In the genomic region with DNA sequence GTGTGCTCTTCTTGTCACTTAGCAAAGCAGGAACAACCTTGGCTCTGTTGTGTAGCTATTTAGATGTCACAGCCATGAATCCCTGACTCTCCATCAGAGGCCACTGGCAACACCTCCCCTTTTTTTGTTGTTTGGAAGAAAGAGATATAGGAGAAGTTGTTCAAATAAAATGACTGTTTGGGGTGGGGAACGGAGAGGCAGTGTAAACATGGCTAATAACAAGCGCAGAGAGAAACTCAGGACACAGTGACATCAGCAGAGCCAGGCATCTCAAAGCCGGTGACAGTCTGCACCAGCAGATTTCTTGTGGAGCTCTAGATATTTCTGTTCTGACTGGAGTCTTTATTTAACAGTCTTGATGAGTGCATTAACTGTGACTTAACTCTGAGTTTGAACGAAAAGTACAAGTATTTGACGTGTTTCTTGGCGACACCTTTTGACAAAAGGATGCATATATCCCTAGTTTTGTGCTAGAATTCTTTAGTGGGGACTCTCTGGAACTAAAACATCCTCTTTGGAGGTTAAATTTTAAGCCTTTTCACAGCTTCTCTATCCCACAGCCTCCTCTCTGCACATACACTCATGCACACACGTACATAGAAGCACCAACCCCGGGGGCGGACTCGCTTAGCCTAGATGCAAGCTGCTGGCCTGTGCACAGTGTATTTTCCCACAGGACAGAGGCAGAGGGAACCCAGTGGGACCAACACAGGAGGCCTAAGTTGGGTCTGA, we compare ENCODE assay signal across 1 cellular context.
TF ChIP-seq lines count a peak whose summit lies in the region.

No MANE protein-coding gene starts in this region.

TF ChIP-seq in HepG2, 621 proteins besides CTCF, POLR2A, EP300 and RAD21 (continued from another document and continues in another):
- TF ChIP-seq RAD51 (IDR thresholded peaks at IDR 0.05; ENCODE audit: borderline replicate concordance) (no peak), HIC2 (CRISPR knock-in tag; IDR thresholded peaks at IDR 0.05; ENCODE audit: low read depth) (no peak), ATRX (CRISPR knock-in tag; IDR thresholded peaks at IDR 0.05; ENCODE audit: borderline replicate concordance) (no peak), KAT2B (IDR thresholded peaks at IDR 0.05; ENCODE audit: borderline replicate concordance, low read depth, low read length) (no peak), CC2D1A (CRISPR knock-in tag; IDR thresholded peaks at IDR 0.05) (no peak), FOXK1 (CRISPR knock-in tag; IDR thresholded peaks at IDR 0.05; ENCODE audit: borderline replicate concordance, low read depth) (peak; percentile 76; the same call in 1 of the 2 replicates), ATF7-NPFF (CRISPR knock-in tag; IDR thresholded peaks at IDR 0.05; ENCODE audit: low read depth) (no peak), ZNF331 (CRISPR knock-in tag; IDR thresholded peaks at IDR 0.05) (no peak; the same call in 1 of the 2 replicates), FOXP1 (IDR thresholded peaks at IDR 0.05) (no peak), FOXP1 (CRISPR knock-in tag; IDR thresholded peaks at IDR 0.05) (peak; percentile 91), ZNF34 (CRISPR knock-in tag; IDR thresholded peaks at IDR 0.05; ENCODE audit: borderline replicate concordance) (no peak), ZFP37 (CRISPR knock-in tag; IDR thresholded peaks at IDR 0.05; ENCODE audit: borderline replicate concordance) (no peak), DRAP1 (CRISPR knock-in tag; IDR thresholded peaks at IDR 0.05) (peak; percentile 31; the same call in 1 of the 2 replicates), ZMYM3 (CRISPR knock-in tag; IDR thresholded peaks at IDR 0.05) (no peak), ZFP62 (CRISPR knock-in tag; IDR thresholded peaks at IDR 0.05) (no peak), IKZF4 (CRISPR knock-in tag; IDR thresholded peaks at IDR 0.05; ENCODE audit: borderline replicate concordance, low read depth, not compliant biosample characterization) (no peak), SSRP1 (CRISPR knock-in tag; IDR thresholded peaks at IDR 0.05) (no peak), ZBTB1 (CRISPR knock-in tag; IDR thresholded peaks at IDR 0.05; ENCODE audit: borderline replicate concordance) (no peak), MLLT10 (CRISPR knock-in tag; IDR thresholded peaks at IDR 0.05) (no peak), JUND (CRISPR knock-in tag; IDR thresholded peaks at IDR 0.05) (no peak), SPEN (CRISPR knock-in tag; IDR thresholded peaks at IDR 0.05; ENCODE audit: low read depth) (no peak), ZNF205 (CRISPR knock-in tag; IDR thresholded peaks at IDR 0.05) (no peak), ZNF703 (CRISPR knock-in tag; IDR thresholded peaks at IDR 0.05; ENCODE audit: borderline replicate concordance) (no peak), ATAD3A (CRISPR knock-in tag; IDR thresholded peaks at IDR 0.05) (no peak), TCF12 (IDR thresholded peaks at IDR 0.05) (no peak), TCF12 (CRISPR knock-in tag; IDR thresholded peaks at IDR 0.05) (no peak), MYNN (CRISPR knock-in tag; IDR thresholded peaks at IDR 0.05; ENCODE audit: low read depth) (no peak), GATA4 (IDR thresholded peaks at IDR 0.05; ENCODE audit: borderline replicate concordance, low read depth) (0 out of 2 replicates have a peak, but pooled peaks have one; percentile 27), HOXD1 (CRISPR knock-in tag; IDR thresholded peaks at IDR 0.05) (no peak), ZNF160 (CRISPR knock-in tag; IDR thresholded peaks at IDR 0.05) (no peak), KLF12 (CRISPR knock-in tag; IDR thresholded peaks at IDR 0.05; ENCODE audit: borderline replicate concordance) (0 out of 2 replicates have a peak, but pooled peaks have one; percentile 45), NR2F6 (IDR thresholded peaks at IDR 0.05) (peak; percentile 48; the same call in 1 of the 2 replicates), NR2F6 (CRISPR knock-in tag; IDR thresholded peaks at IDR 0.05) (no peak), SMAD3 (CRISPR knock-in tag; IDR thresholded peaks at IDR 0.05) (0 out of 2 replicates have a peak, but pooled peaks have one; percentile 22), GABPB1 (CRISPR knock-in tag; IDR thresholded peaks at IDR 0.05) (no peak), ZNF768 (CRISPR knock-in tag; IDR thresholded peaks at IDR 0.05) (no peak), TRIM24 (CRISPR knock-in tag; IDR thresholded peaks at IDR 0.05) (no peak), ZBTB2 (CRISPR knock-in tag; IDR thresholded peaks at IDR 0.05; ENCODE audit: low read depth) (no peak), NR2F1 (CRISPR knock-in tag; IDR thresholded peaks at IDR 0.05) (peak in 1 of 2 experiments; percentile 24; a peak in 1 of 4 replicates), ZNF83 (CRISPR knock-in tag; IDR thresholded peaks at IDR 0.05; ENCODE audit: borderline replicate concordance) (no peak), ZNF839 (CRISPR knock-in tag; IDR thresholded peaks at IDR 0.05; ENCODE audit: borderline replicate concordance) (no peak), MXI1 (IDR thresholded peaks at IDR 0.05; ENCODE audit: borderline replicate concordance, low read depth, low read length) (peak; percentile 9; the same call in 1 of the 3 replicates), YEATS2 (CRISPR knock-in tag; IDR thresholded peaks at IDR 0.05; ENCODE audit: borderline replicate concordance) (no peak), MZF1 (CRISPR knock-in tag; IDR thresholded peaks at IDR 0.05; ENCODE audit: borderline replicate concordance) (no peak), ZBTB44 (CRISPR knock-in tag; IDR thresholded peaks at IDR 0.05) (no peak)
- TF ChIP-seq, protein P1, sequence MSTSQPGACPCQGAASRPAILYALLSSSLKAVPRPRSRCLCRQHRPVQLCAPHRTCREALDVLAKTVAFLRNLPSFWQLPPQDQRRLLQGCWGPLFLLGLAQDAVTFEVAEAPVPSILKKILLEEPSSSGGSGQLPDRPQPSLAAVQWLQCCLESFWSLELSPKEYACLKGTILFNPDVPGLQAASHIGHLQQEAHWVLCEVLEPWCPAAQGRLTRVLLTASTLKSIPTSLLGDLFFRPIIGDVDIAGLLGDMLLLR (CRISPR knock-in tag; IDR thresholded peaks at IDR 0.05): no peak
- TF ChIP-seq, protein P2, sequence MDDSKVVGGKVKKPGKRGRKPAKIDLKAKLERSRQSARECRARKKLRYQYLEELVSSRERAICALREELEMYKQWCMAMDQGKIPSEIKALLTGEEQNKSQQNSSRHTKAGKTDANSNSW (CRISPR knock-in tag; IDR thresholded peaks at IDR 0.05; ENCODE audit: borderline replicate concordance): no peak
- TF ChIP-seq, protein P3, sequence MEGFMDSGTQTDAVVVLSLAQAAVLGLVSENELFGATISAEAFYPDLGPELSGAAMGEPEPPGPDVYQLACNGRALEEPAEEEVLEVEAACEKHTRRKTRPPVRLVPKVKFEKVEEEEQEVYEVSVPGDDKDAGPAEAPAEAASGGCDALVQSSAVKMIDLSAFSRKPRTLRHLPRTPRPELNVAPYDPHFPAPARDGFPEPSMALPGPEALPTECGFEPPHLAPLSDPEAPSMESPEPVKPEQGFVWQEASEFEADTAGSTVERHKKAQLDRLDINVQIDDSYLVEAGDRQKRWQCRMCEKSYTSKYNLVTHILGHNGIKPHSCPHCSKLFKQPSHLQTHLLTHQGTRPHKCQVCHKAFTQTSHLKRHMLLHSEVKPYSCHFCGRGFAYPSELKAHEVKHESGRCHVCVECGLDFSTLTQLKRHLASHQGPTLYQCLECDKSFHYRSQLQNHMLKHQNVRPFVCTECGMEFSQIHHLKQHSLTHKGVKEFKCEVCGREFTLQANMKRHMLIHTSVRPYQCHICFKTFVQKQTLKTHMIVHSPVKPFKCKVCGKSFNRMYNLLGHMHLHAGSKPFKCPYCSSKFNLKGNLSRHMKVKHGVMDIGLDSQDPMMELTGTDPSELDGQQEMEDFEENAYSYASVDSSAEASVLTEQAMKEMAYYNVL (CRISPR knock-in tag; IDR thresholded peaks at IDR 0.05; ENCODE audit: borderline replicate concordance): no peak
- TF ChIP-seq, protein P4, sequence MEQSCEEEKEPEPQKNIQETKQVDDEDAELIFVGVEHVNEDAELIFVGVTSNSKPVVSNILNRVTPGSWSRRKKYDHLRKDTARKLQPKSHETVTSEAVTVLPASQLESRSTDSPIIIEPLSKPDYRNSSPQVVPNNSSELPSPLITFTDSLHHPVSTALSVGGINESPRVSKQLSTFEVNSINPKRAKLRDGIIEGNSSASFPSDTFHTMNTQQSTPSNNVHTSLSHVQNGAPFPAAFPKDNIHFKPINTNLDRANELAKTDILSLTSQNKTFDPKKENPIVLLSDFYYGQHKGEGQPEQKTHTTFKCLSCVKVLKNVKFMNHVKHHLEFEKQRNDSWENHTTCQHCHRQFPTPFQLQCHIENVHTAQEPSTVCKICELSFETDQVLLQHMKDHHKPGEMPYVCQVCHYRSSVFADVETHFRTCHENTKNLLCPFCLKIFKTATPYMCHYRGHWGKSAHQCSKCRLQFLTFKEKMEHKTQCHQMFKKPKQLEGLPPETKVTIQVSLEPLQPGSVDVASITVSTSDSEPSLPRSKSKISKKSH (CRISPR knock-in tag; IDR thresholded peaks at IDR 0.05; ENCODE audit: borderline replicate concordance): no peak
- TF ChIP-seq, protein P5, sequence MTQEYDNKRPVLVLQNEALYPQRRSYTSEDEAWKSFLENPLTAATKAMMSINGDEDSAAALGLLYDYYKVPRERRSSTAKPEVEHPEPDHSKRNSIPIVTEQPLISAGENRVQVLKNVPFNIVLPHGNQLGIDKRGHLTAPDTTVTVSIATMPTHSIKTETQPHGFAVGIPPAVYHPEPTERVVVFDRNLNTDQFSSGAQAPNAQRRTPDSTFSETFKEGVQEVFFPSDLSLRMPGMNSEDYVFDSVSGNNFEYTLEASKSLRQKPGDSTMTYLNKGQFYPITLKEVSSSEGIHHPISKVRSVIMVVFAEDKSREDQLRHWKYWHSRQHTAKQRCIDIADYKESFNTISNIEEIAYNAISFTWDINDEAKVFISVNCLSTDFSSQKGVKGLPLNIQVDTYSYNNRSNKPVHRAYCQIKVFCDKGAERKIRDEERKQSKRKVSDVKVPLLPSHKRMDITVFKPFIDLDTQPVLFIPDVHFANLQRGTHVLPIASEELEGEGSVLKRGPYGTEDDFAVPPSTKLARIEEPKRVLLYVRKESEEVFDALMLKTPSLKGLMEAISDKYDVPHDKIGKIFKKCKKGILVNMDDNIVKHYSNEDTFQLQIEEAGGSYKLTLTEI (CRISPR knock-in tag; conservative IDR thresholded peaks at IDR 0.05): no peak
- TF ChIP-seq, protein P6, sequence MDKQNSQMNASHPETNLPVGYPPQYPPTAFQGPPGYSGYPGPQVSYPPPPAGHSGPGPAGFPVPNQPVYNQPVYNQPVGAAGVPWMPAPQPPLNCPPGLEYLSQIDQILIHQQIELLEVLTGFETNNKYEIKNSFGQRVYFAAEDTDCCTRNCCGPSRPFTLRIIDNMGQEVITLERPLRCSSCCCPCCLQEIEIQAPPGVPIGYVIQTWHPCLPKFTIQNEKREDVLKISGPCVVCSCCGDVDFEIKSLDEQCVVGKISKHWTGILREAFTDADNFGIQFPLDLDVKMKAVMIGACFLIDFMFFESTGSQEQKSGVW (CRISPR knock-in tag; IDR thresholded peaks at IDR 0.05; ENCODE audit: borderline replicate concordance): no peak
- TF ChIP-seq, protein P7, sequence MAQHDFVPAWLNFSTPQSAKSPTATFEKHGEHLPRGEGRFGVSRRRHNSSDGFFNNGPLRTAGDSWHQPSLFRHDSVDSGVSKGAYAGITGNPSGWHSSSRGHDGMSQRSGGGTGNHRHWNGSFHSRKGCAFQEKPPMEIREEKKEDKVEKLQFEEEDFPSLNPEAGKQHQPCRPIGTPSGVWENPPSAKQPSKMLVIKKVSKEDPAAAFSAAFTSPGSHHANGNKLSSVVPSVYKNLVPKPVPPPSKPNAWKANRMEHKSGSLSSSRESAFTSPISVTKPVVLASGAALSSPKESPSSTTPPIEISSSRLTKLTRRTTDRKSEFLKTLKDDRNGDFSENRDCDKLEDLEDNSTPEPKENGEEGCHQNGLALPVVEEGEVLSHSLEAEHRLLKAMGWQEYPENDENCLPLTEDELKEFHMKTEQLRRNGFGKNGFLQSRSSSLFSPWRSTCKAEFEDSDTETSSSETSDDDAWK (CRISPR knock-in tag; IDR thresholded peaks at IDR 0.05): no peak
